ENCODE assay signal across 1 cellular context in the genomic region with DNA sequence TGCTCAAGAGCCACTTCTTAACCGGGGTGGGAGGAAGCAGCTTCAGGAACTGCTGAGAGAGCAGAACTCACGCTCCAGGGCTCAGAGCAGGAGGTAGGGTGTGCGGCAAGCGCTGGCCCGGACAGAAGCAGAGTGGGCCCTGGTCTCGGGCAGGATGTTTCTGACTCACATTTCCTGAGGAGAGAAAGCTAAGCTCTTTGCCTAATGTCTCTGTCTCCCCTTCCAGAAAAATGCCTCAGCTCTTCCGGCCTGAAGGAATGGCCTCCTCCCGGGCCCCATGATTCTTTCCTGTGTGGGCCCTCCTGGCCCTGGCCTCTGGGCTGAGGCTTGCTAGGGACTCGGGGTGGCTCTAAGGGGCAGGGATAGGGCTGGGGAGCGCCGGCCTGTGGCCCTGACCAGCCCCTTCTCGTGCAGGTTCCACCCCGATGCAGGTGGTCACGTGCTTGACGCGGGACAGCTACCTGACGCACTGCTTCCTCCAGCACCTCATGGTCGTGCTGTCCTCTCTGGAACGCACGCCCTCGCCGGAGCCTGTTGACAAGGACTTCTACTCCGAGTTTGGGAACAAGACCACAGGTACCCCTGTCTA.
TF ChIP-seq lines count a peak whose summit lies in the region.

No MANE protein-coding gene starts in this region.

TF ChIP-seq in endothelial cell of umbilical vein, 7 proteins besides CTCF, POLR2A, EP300 and RAD21:
- peak; percentile 78 for TF ChIP-seq JUN (IDR thresholded peaks at IDR 0.05; ENCODE audit: borderline replicate concordance, insufficient read depth, insufficient read length, low read depth)
- TF ChIP-seq MYC (IDR thresholded peaks at IDR 0.05; ENCODE audit: low read depth, low read length): peak; percentile 42
- peak; percentile 93 for TF ChIP-seq FOS (IDR thresholded peaks at IDR 0.05; ENCODE audit: borderline replicate concordance, insufficient read depth, low read length)
- TF ChIP-seq, protein P1, sequence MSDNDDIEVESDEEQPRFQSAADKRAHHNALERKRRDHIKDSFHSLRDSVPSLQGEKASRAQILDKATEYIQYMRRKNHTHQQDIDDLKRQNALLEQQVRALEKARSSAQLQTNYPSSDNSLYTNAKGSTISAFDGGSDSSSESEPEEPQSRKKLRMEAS (IDR thresholded peaks at IDR 0.05; ENCODE audit: insufficient read depth, insufficient read length): peak; percentile 21
- peak; percentile 73 for TF ChIP-seq GATA2 (IDR thresholded peaks at IDR 0.05; ENCODE audit: insufficient read depth, insufficient read length, low read depth, low read length)
- TF ChIP-seq POLR2AphosphoS5 (IDR thresholded peaks at IDR 0.05; ENCODE audit: insufficient read depth, low read depth, low read length): peak; percentile 95
- no peak for TF ChIP-seq EZH2 (IDR thresholded peaks at IDR 0.05; ENCODE audit: borderline replicate concordance, low read depth, low read length, severe bottlenecking)
